1 cellular context compared by ENCODE assay signal in the genomic region with DNA sequence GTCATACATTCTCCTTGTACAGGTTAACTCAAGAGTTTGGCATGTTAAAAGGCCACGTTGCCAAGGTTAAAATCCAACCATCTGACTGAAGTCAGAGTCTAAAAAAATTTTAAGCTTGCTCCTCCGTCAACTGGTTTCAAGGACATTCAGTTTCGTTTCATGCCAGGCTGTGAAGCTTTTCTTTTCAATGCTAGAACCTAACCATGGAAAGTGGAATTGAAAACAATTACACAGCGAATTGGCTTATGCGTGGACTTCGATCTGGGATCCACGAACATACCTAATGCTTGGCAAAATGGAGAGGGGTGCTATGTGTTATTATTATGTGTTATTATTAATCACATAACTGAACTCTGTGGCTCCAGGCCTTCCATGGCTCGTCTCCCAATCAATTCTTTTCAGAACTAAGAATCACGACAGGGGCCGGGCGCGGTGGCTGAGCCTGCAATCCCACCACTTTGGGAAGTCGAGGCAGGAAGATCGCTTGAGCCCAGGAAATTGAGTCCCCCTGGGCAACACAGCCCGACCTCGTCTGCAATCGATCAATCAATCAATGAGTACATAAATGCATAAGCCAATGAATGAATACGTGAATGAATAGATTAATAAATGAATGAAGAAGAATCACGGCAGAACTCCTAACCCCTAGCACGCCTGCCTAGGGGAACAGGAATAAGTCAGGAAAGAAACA.
TF ChIP-seq lines count a peak whose summit lies in the region.

No MANE protein-coding gene starts in this region.

TF ChIP-seq in H1, 55 proteins besides CTCF, POLR2A, EP300 and RAD21 (continued from another document):
- TF ChIP-seq, protein P1, sequence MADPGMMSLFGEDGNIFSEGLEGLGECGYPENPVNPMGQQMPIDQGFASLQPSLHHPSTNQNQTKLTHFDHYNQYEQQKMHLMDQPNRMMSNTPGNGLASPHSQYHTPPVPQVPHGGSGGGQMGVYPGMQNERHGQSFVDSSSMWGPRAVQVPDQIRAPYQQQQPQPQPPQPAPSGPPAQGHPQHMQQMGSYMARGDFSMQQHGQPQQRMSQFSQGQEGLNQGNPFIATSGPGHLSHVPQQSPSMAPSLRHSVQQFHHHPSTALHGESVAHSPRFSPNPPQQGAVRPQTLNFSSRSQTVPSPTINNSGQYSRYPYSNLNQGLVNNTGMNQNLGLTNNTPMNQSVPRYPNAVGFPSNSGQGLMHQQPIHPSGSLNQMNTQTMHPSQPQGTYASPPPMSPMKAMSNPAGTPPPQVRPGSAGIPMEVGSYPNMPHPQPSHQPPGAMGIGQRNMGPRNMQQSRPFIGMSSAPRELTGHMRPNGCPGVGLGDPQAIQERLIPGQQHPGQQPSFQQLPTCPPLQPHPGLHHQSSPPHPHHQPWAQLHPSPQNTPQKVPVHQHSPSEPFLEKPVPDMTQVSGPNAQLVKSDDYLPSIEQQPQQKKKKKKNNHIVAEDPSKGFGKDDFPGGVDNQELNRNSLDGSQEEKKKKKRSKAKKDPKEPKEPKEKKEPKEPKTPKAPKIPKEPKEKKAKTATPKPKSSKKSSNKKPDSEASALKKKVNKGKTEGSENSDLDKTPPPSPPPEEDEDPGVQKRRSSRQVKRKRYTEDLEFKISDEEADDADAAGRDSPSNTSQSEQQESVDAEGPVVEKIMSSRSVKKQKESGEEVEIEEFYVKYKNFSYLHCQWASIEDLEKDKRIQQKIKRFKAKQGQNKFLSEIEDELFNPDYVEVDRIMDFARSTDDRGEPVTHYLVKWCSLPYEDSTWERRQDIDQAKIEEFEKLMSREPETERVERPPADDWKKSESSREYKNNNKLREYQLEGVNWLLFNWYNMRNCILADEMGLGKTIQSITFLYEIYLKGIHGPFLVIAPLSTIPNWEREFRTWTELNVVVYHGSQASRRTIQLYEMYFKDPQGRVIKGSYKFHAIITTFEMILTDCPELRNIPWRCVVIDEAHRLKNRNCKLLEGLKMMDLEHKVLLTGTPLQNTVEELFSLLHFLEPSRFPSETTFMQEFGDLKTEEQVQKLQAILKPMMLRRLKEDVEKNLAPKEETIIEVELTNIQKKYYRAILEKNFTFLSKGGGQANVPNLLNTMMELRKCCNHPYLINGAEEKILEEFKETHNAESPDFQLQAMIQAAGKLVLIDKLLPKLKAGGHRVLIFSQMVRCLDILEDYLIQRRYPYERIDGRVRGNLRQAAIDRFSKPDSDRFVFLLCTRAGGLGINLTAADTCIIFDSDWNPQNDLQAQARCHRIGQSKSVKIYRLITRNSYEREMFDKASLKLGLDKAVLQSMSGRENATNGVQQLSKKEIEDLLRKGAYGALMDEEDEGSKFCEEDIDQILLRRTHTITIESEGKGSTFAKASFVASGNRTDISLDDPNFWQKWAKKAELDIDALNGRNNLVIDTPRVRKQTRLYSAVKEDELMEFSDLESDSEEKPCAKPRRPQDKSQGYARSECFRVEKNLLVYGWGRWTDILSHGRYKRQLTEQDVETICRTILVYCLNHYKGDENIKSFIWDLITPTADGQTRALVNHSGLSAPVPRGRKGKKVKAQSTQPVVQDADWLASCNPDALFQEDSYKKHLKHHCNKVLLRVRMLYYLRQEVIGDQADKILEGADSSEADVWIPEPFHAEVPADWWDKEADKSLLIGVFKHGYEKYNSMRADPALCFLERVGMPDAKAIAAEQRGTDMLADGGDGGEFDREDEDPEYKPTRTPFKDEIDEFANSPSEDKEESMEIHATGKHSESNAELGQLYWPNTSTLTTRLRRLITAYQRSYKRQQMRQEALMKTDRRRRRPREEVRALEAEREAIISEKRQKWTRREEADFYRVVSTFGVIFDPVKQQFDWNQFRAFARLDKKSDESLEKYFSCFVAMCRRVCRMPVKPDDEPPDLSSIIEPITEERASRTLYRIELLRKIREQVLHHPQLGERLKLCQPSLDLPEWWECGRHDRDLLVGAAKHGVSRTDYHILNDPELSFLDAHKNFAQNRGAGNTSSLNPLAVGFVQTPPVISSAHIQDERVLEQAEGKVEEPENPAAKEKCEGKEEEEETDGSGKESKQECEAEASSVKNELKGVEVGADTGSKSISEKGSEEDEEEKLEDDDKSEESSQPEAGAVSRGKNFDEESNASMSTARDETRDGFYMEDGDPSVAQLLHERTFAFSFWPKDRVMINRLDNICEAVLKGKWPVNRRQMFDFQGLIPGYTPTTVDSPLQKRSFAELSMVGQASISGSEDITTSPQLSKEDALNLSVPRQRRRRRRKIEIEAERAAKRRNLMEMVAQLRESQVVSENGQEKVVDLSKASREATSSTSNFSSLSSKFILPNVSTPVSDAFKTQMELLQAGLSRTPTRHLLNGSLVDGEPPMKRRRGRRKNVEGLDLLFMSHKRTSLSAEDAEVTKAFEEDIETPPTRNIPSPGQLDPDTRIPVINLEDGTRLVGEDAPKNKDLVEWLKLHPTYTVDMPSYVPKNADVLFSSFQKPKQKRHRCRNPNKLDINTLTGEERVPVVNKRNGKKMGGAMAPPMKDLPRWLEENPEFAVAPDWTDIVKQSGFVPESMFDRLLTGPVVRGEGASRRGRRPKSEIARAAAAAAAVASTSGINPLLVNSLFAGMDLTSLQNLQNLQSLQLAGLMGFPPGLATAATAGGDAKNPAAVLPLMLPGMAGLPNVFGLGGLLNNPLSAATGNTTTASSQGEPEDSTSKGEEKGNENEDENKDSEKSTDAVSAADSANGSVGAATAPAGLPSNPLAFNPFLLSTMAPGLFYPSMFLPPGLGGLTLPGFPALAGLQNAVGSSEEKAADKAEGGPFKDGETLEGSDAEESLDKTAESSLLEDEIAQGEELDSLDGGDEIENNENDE (IDR thresholded peaks at IDR 0.05; ENCODE audit: insufficient replicate concordance, low read length) = no peak
- no peak for TF ChIP-seq TAF7 (optimal IDR thresholded peaks at IDR 0.05; ENCODE audit: borderline replicate concordance, low read depth, low read length)
